ENCODE assay signal across 11 cellular contexts in the genomic region with DNA sequence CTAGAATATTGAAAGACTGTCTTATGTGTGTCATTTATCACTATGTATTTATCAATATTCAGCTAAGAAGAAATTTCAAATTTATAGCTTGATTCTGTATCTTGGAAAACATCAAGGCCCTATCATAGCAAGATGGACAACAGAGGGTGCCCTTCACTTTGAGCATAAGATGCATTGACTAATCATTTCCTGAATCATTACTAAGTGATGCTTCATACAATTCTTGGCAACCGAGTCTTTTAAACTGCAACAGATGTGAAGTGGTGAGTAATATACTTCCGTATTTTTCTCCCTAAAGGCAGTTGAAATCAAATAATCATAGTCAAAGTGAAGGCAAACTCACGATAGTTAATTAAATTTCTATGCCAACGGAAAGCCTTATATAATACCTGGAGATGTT.
DNase-seq lines count a peak whose midpoint lies in the region; TF ChIP-seq lines count a peak whose summit lies in the region.
"Had no signal": no experiment of that assay in that cellular context is flagged by ENCODE, and none has a peak within 500 bp of the region (broad histone marks: within the 10 kb centered on the region; RNA-seq: fewer than 3 reads in every experiment).

No MANE protein-coding gene starts in this region.

- no peak for TF ChIP-seq CTCF in GM13976 (IDR thresholded peaks at IDR 0.05; ENCODE audit: borderline replicate concordance, control extremely low read depth, extremely low read depth, insufficient read depth, missing control alignments)

- no peak overlapping the region for H3K4me3 ChIP-seq in SJSA1
- H3K4me3 ChIP-seq: upper lobe of left lung had no signal

- DNase-seq in NCI-H1092 treated with DMSO at 0.1 percent for 48 hours (lab: John Stamatoyannopoulos, UW) (peak; percentile 12), NCI-H1092 (lab: John Stamatoyannopoulos, UW) (no peak), SJSA1 (ENCODE audit: low read depth in 1 of 2, low spot score in 2 of 2) (peak in 1 of 2 experiments; percentile 55), foreskin melanocyte (peak; percentile 65), smooth muscle cell of the brain vasculature (ENCODE audit: low read depth, low spot score) (peak; percentile 67), germinal center (ENCODE audit: low spot score) (no peak), GM13976 (ENCODE audit: low spot score) (no peak), NCI-H2171 (lab: John Stamatoyannopoulos, UW) (no peak)
- DNase-seq: activated naive CD8-positive, alpha-beta T cell treated with anti-CD3 and anti-CD28 coated beads, Interleukin-2, amount 50 U/mL, for 24 hours; NCI-H1694; upper lobe of left lung had no signal

- in situ Hi-C loops in GM13976 (cut with MboI; ENCODE audit: low sequenced_read_pairs, unreplicated experiment) = no loop called here

- no peaks in the 10 kb centered on the region for H3K27me3 ChIP-seq in SJSA1 (replicated peaks)
- H3K27me3 ChIP-seq: upper lobe of left lung had no signal

- H3K27ac ChIP-seq in SJSA1 = peak overlapping the region; percentile 94
- H3K27ac ChIP-seq: upper lobe of left lung had no signal

- H3K4me1 ChIP-seq in SJSA1 (replicated peaks) = peaks cover 21% of the 10 kb centered on the region

- no peaks in the 10 kb centered on the region for H3K36me3 ChIP-seq in SJSA1
- H3K36me3 ChIP-seq: upper lobe of left lung had no signal

- H3K9me3 ChIP-seq in SJSA1 (replicated peaks) = no peaks in the 10 kb centered on the region
- H3K9me3 ChIP-seq: upper lobe of left lung had no signal

Comparison
In these comparisons a context has a peak if more than half of its experiments do, and no peak if none do; other contexts are left out.
1. DNase-seq: peak in NCI-H1092 treated with DMSO at 0.1 percent for 48 hours (single experiment), foreskin melanocyte (single experiment) and smooth muscle cell of the brain vasculature (single experiment); none in NCI-H1092 (single experiment), germinal center (single experiment), GM13976 (single experiment) and NCI-H2171 (single experiment).